ENCODE assay signal across 1 cellular context in the genomic region with DNA sequence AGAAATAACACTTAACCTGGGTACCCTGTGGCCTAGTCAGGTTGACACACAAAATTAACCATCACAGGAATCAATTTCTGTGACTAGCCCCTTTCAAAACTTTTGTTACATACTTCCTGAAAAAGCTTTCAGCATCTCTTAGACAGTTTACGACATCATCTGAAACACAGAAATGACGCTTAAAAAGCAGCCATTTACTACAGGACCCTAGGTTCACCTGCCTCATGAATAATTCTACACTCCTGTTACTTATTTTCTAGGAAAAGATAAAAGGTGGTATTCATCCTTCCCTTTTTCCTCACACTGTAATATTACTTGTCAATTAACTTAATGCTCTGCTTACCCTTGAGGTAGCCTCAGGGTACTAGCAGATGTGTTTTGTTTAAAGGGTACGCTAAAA.
TF ChIP-seq lines count a peak whose summit lies in the region.

No MANE protein-coding gene starts in this region.

TF ChIP-seq in IMR-90, 13 proteins besides CTCF, POLR2A, EP300 and RAD21:
- no peak for TF ChIP-seq FOS (IDR thresholded peaks at IDR 0.05; ENCODE audit: low read depth, low read length)
- TF ChIP-seq SMC3 (IDR thresholded peaks at IDR 0.05; ENCODE audit: low read depth, low read length) = no peak
- TF ChIP-seq CHD1 (IDR thresholded peaks at IDR 0.05; ENCODE audit: low read depth, low read length) = no peak
- no peak for TF ChIP-seq RFX5 (IDR thresholded peaks at IDR 0.05; ENCODE audit: low read depth, low read length)
- TF ChIP-seq, protein P1, sequence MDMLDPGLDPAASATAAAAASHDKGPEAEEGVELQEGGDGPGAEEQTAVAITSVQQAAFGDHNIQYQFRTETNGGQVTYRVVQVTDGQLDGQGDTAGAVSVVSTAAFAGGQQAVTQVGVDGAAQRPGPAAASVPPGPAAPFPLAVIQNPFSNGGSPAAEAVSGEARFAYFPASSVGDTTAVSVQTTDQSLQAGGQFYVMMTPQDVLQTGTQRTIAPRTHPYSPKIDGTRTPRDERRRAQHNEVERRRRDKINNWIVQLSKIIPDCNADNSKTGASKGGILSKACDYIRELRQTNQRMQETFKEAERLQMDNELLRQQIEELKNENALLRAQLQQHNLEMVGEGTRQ (IDR thresholded peaks at IDR 0.05; ENCODE audit: low read depth, low read length) = no peak
- TF ChIP-seq NFE2L2 (IDR thresholded peaks at IDR 0.05; ENCODE audit: low read depth, low read length) = no peak
- no peak for TF ChIP-seq BHLHE40 (IDR thresholded peaks at IDR 0.05; ENCODE audit: low read depth, low read length)
- TF ChIP-seq, protein P2, sequence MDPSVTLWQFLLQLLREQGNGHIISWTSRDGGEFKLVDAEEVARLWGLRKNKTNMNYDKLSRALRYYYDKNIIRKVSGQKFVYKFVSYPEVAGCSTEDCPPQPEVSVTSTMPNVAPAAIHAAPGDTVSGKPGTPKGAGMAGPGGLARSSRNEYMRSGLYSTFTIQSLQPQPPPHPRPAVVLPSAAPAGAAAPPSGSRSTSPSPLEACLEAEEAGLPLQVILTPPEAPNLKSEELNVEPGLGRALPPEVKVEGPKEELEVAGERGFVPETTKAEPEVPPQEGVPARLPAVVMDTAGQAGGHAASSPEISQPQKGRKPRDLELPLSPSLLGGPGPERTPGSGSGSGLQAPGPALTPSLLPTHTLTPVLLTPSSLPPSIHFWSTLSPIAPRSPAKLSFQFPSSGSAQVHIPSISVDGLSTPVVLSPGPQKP (IDR thresholded peaks at IDR 0.05; ENCODE audit: borderline replicate concordance, low read depth, low read length) = no peak
- TF ChIP-seq MAZ (IDR thresholded peaks at IDR 0.05; ENCODE audit: borderline replicate concordance, low read depth, low read length) = no peak
- TF ChIP-seq MAFK (IDR thresholded peaks at IDR 0.05; ENCODE audit: low read depth, low read length) = no peak
- no peak for TF ChIP-seq MXI1 (IDR thresholded peaks at IDR 0.05; ENCODE audit: borderline replicate concordance, low read depth, low read length)
- no peak for TF ChIP-seq RCOR1 (IDR thresholded peaks at IDR 0.05; ENCODE audit: insufficient replicate concordance, low read length)
- no peak for TF ChIP-seq CEBPB (IDR thresholded peaks at IDR 0.05; ENCODE audit: low read depth, low read length)
